ENCODE assay signal across 8 cellular contexts in genomic region chr7:116672596-116673503, GRCh38. TPM values are rescaled to one million over a fixed set of nuclear protein-coding genes. Genes with fewer than 3 reads are reported as not detected.
DNase-seq lines count a peak whose midpoint lies in the region; ATAC-seq and TF ChIP-seq lines count a peak whose summit lies in the region.

No MANE protein-coding gene starts in this region.

- H3K27me3 ChIP-seq in A673 (replicated peaks; ENCODE audit: insufficient read depth, low read depth, low read length, poor library complexity) (no peaks in the 10 kb centered on the region), HUES6 (ENCODE audit: control insufficient read depth, insufficient read depth, low read length) (peaks cover 69% of the 10 kb centered on the region)

- no peak for DNase-seq in A673 (ENCODE audit: low spot score)
- peak; percentile 65 for DNase-seq in astrocyte of the hippocampus (ENCODE audit: low read depth, low spot score)
- DNase-seq in iris pigment epithelial cell (ENCODE audit: low read depth), result peak; percentile 54
- no peak for DNase-seq in stimulated activated effector memory CD8-positive, alpha-beta T cell treated with anti-CD3 and anti-CD28 coated beads, Interleukin-12 subunit alpha, Interleukin-12 subunit beta, amount 100 ng/mL, for 72 hours (ENCODE audit: low spot score in 2 of 2)
- no peak for DNase-seq in cerebellum (ENCODE audit: low spot score)

- peak overlapping the region; percentile 32 for H3K9ac ChIP-seq in HUES6 (ENCODE audit: low read length)

- POLR2A ChIA-PET in A673 (lab: Charles Lee; ENCODE audit: low non-redundant PET), result no interaction called here

- H3K9me3 ChIP-seq in A673 (ENCODE audit: low read depth, low read length, poor library complexity, severe bottlenecking), result no peaks in the 10 kb centered on the region
- H3K9me3 ChIP-seq in HUES6 (ENCODE audit: control insufficient read depth, insufficient read depth, low read depth, low read length), result no peaks in the 10 kb centered on the region

- H3K9me3 Mint-ChIP-seq in stimulated activated effector memory CD8-positive, alpha-beta T cell treated with anti-CD3 and anti-CD28 coated beads, Interleukin-12 subunit alpha, Interleukin-12 subunit beta, amount 100 ng/mL, for 72 hours, result no peaks in the 10 kb centered on the region

- no peaks in the 10 kb centered on the region for H3K36me3 ChIP-seq in A673 (ENCODE audit: insufficient read depth, low read length, poor library complexity, severe bottlenecking)
- H3K36me3 ChIP-seq in HUES6 (ENCODE audit: control insufficient read depth, insufficient read depth, low read length), result no peaks in the 10 kb centered on the region

- H3K4me3 Mint-ChIP-seq in stimulated activated effector memory CD8-positive, alpha-beta T cell treated with anti-CD3 and anti-CD28 coated beads, Interleukin-12 subunit alpha, Interleukin-12 subunit beta, amount 100 ng/mL, for 72 hours, result peak overlapping the region; percentile 72

- H3K27ac ChIP-seq in A673 (ENCODE audit: low read depth, low read length, poor library complexity, severe bottlenecking), result no peak overlapping the region
- no peak overlapping the region for H3K27ac ChIP-seq in HUES6 (ENCODE audit: low read depth, low read length)

- TF ChIP-seq CTCF in A673 (conservative IDR thresholded peaks at IDR 0.05; ENCODE audit: low read depth, low read length), result no peak

- no peak overlapping the region for H3K27ac Mint-ChIP-seq in stimulated activated effector memory CD8-positive, alpha-beta T cell treated with anti-CD3 and anti-CD28 coated beads, Interleukin-12 subunit alpha, Interleukin-12 subunit beta, amount 100 ng/mL, for 72 hours

- BruUV-seq in A673 (replicated peaks; lab: Mats Ljungman, UMichigan), result TSS peak; percentile 25

- intact Hi-C loops in A673 (cut with micrococcal nuclease; ENCODE audit: unreplicated experiment), result loop anchor here (5.0 to 10.0 kb wide), 2 partner anchors 81 to 498 kb away; no protein-coding TSS in a partner anchor

- H3K4me1 Mint-ChIP-seq in stimulated activated effector memory CD8-positive, alpha-beta T cell treated with anti-CD3 and anti-CD28 coated beads, Interleukin-12 subunit alpha, Interleukin-12 subunit beta, amount 100 ng/mL, for 72 hours, result peaks cover 7% of the 10 kb centered on the region

- H3K4me3 ChIP-seq in A673 (ENCODE audit: low read depth, low read length, poor library complexity, severe bottlenecking) (peak overlapping the region; percentile 64), HUES6 (ENCODE audit: low read depth, low read length) (peak overlapping the region; percentile 72)

- CTCF ChIA-PET in A673 (lab: Charles Lee), result no interaction called here

- ATAC-seq in stimulated activated effector memory CD8-positive, alpha-beta T cell treated with anti-CD3 and anti-CD28 coated beads, Interleukin-12 subunit alpha, Interleukin-12 subunit beta, amount 100 ng/mL, for 72 hours, result no peak
- ATAC-seq in GM18907 (IDR thresholded peaks at IDR 0.05; ENCODE audit: unreplicated experiment) (no peak), HG03135 (IDR thresholded peaks at IDR 0.05; ENCODE audit: unreplicated experiment) (no peak)

- H3K4me1 ChIP-seq in A673 (ENCODE audit: insufficient read depth, low read length, poor library complexity, severe bottlenecking) (no peaks in the 10 kb centered on the region), HUES6 (ENCODE audit: control insufficient read depth, insufficient read depth, low read length) (peaks cover 11% of the 10 kb centered on the region)

- no peaks in the 10 kb centered on the region for H3K36me3 Mint-ChIP-seq in stimulated activated effector memory CD8-positive, alpha-beta T cell treated with anti-CD3 and anti-CD28 coated beads, Interleukin-12 subunit alpha, Interleukin-12 subunit beta, amount 100 ng/mL, for 72 hours

RNA-seq across cellular contexts. Expression of gene MET, which starts 0.9 kb away (rescaled TPM):
- 5.7 and 6.8 TPM in 2 replicates for total RNA-seq in A673 (2021)
- total RNA-seq in cerebellum, result 1.6 TPM

Comparison
In these comparisons a context has a peak if more than half of its experiments do, and no peak if none do; other contexts are left out.
1. DNase-seq: peak in astrocyte of the hippocampus (single experiment) and iris pigment epithelial cell (single experiment); none in A673 (single experiment), stimulated activated effector memory CD8-positive, alpha-beta T cell treated with anti-CD3 and anti-CD28 coated beads, Interleukin-12 subunit alpha, Interleukin-12 subunit beta, amount 100 ng/mL, for 72 hours (0 of 2) and cerebellum (single experiment).